In genomic region chr22:43829904-43830851, GRCh38 we compare ENCODE assay signal across 11 cellular contexts. TPM values are rescaled to one million over a fixed set of nuclear protein-coding genes. Genes with fewer than 3 reads are reported as not detected.
DNase-seq lines count a peak whose midpoint lies in the region; ATAC-seq and TF ChIP-seq lines count a peak whose summit lies in the region.
"Had no signal": no experiment of that assay in that cellular context is flagged by ENCODE, and none has a peak within 500 bp of the region (broad histone marks: within the 10 kb centered on the region; RNA-seq: fewer than 3 reads in every experiment).

No MANE protein-coding gene starts in this region.

- H3K36me3 ChIP-seq in esophagus squamous epithelium, result no peaks in the 10 kb centered on the region

- TF ChIP-seq CTCF in esophagus squamous epithelium (IDR thresholded peaks at IDR 0.05), result no peak
- TF ChIP-seq CTCF in mesothelial cell of epicardium (IDR thresholded peaks at IDR 0.05; ENCODE audit: unreplicated experiment), result no peak
- no peak for TF ChIP-seq CTCF in GM13977 (IDR thresholded peaks at IDR 0.05; ENCODE audit: extremely low read depth, insufficient read depth, missing control alignments)

- peaks cover 3 to 40% (median 10%) of the 10 kb centered on the region in 3 donors for H3K4me1 ChIP-seq in esophagus squamous epithelium

- peak; percentile 66 for DNase-seq in AG08395 (ENCODE audit: low spot score)
- peak; percentile 27 for DNase-seq in NCI-H2227 (lab: John Stamatoyannopoulos, UW; ENCODE audit: unreplicated experiment)
- DNase-seq in esophagus squamous epithelium (lab: John Stamatoyannopoulos, UW), result no peak
- DNase-seq in mesothelial cell of epicardium (ENCODE audit: low spot score in 2 of 2, unreplicated experiment in 2 of 2), result no peak
- DNase-seq in NCI-H1436 (lab: John Stamatoyannopoulos, UW), result no peak
- DNase-seq in stimulated activated naive CD4-positive, alpha-beta T cell treated with Interleukin-2 at 50 U/mL for 16 hours (lab: John Stamatoyannopoulos, UW), result no peak
- no peak for DNase-seq in activated T-cell treated with anti-CD3 and anti-CD28 coated beads, Interleukin-2, amount 50 U/mL, for 72 hours
- DNase-seq in GM13977 (ENCODE audit: low spot score), result no peak
- DNase-seq: NCI-H2029 treated with DMSO at 0.1 percent for 48 hours had no signal

- WGBS in esophagus squamous epithelium, 2 donors, result 46 to 62% methylated on average over 12 to 19 of the region's 33 CpGs

- H3K4me3 ChIP-seq in esophagus squamous epithelium, result no peak overlapping the region
- H3K4me3 ChIP-seq: SK-N-MC had no signal

- no peak overlapping the region for H3K4me3 Mint-ChIP-seq in mesothelial cell of epicardium
- no peak overlapping the region for H3K4me3 Mint-ChIP-seq in activated T-cell treated with anti-CD3 and anti-CD28 coated beads, Interleukin-2, amount 50 U/mL, for 72 hours

- TF ChIP-seq POLR2A in esophagus squamous epithelium (IDR thresholded peaks at IDR 0.05), result no peak

- peak overlapping the region; percentile 72 for H3K27ac Mint-ChIP-seq in mesothelial cell of epicardium
- H3K27ac Mint-ChIP-seq in activated T-cell treated with anti-CD3 and anti-CD28 coated beads, Interleukin-2, amount 50 U/mL, for 72 hours, result no peak overlapping the region

- H3K9me3 ChIP-seq in esophagus squamous epithelium, result no peaks in the 10 kb centered on the region

- H3K9me3 Mint-ChIP-seq in mesothelial cell of epicardium, result no peaks in the 10 kb centered on the region
- no peaks in the 10 kb centered on the region for H3K9me3 Mint-ChIP-seq in activated T-cell treated with anti-CD3 and anti-CD28 coated beads, Interleukin-2, amount 50 U/mL, for 72 hours

- H3K4me1 Mint-ChIP-seq in mesothelial cell of epicardium, result peaks cover 30% of the 10 kb centered on the region
- H3K4me1 Mint-ChIP-seq in activated T-cell treated with anti-CD3 and anti-CD28 coated beads, Interleukin-2, amount 50 U/mL, for 72 hours (ENCODE audit: low read depth), result no peaks in the 10 kb centered on the region

- intact Hi-C loops in esophagus squamous epithelium (cut with DNase I), result no loop called here

- H3K27me3 Mint-ChIP-seq in mesothelial cell of epicardium (ENCODE audit: low read depth), result peaks cover 3% of the 10 kb centered on the region
- no peaks in the 10 kb centered on the region for H3K27me3 Mint-ChIP-seq in activated T-cell treated with anti-CD3 and anti-CD28 coated beads, Interleukin-2, amount 50 U/mL, for 72 hours (ENCODE audit: low read depth)

- H3K27me3 ChIP-seq in esophagus squamous epithelium, result peaks cover 0 to 45% (median 0%) of the 10 kb centered on the region in 4 donors

- ATAC-seq in activated T-cell treated with anti-CD3 and anti-CD28 coated beads, Interleukin-2, amount 50 U/mL, for 72 hours (replicated peaks in 1 of 2), result no peak

- in situ Hi-C loops in GM13977 (cut with MboI; ENCODE audit: low pct_unique_long_range_greater_than_20kb, low sequenced_read_pairs, unreplicated experiment), result no loop called here

- H3K27ac ChIP-seq in esophagus squamous epithelium, result peak overlapping the region in 3 of 4 donors; percentile 53 to 79 (median 74)
- H3K27ac ChIP-seq: SK-N-MC had no signal

- no peaks in the 10 kb centered on the region for H3K36me3 Mint-ChIP-seq in mesothelial cell of epicardium
- no peaks in the 10 kb centered on the region for H3K36me3 Mint-ChIP-seq in activated T-cell treated with anti-CD3 and anti-CD28 coated beads, Interleukin-2, amount 50 U/mL, for 72 hours (ENCODE audit: insufficient read depth in 2 of 2)

RNA-seq across cellular contexts. Expression of gene EFCAB6, which starts 18.1 kb away (rescaled TPM):
- 1 to 10 TPM in 2 of 4 donors, under 1 TPM in 2; 0.22 to 1.5 (median 0.90) TPM for total RNA-seq in esophagus squamous epithelium
- total RNA-seq in mesothelial cell of epicardium, result 1.6 to 2.6 TPM (median 2.6 TPM) in 3 replicates
- under 1 TPM; 0.19 to 0.70 TPM for total RNA-seq in activated T-cell treated with anti-CD3 and anti-CD28 coated beads, Interleukin-2, amount 50 U/mL, for 72 hours

RNA-seq across cellular contexts. Expression of gene SULT4A1, which starts 32.1 kb away (rescaled TPM):
- not detected for total RNA-seq in esophagus squamous epithelium
- total RNA-seq in mesothelial cell of epicardium, result 7.1 to 8.7 TPM (median 7.2 TPM) in 3 replicates
- not detected for total RNA-seq in activated T-cell treated with anti-CD3 and anti-CD28 coated beads, Interleukin-2, amount 50 U/mL, for 72 hours
- total RNA-seq: activated CD8-positive, alpha-beta memory T cell treated with anti-CD3 and anti-CD28 coated beads for 36 hours had no signal

Comparison
In these comparisons a context has a peak if more than half of its experiments do, and no peak if none do; other contexts are left out.
1. DNase-seq: peak in AG08395 (single experiment) and NCI-H2227 (single experiment); none in esophagus squamous epithelium (single experiment), mesothelial cell of epicardium (0 of 2), NCI-H1436 (single experiment), stimulated activated naive CD4-positive, alpha-beta T cell treated with Interleukin-2 at 50 U/mL for 16 hours (single experiment), activated T-cell treated with anti-CD3 and anti-CD28 coated beads, Interleukin-2, amount 50 U/mL, for 72 hours (0 of 2) and GM13977 (single experiment).